ENCODE assay signal across 18 cellular contexts in the genomic region with DNA sequence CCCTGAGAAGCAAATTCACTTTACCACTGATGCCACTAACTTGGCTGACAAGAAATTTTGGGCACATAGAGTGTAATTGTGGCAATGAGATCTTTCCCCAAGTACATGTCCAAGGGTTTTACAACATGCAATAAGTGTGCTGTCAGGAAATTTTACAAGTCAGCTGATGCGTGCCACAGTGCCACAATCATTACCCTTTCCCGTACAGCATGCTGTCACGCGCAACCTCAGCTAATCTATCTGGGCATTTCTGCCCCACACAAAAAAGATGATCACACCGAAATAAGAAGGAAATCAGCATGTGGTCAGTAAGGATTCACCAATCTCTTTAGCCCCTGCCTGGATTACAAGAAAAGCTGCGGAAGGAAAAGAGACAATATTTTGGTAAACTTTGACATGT.
DNase-seq lines count a peak whose midpoint lies in the region; ATAC-seq, FAIRE-seq and TF ChIP-seq lines count a peak whose summit lies in the region.
"Had no signal": no experiment of that assay in that cellular context is flagged by ENCODE, and none has a peak within 500 bp of the region (broad histone marks: within the 10 kb centered on the region; RNA-seq: fewer than 3 reads in every experiment).

No MANE protein-coding gene starts in this region.

- no peak overlapping the region for H3K4ac ChIP-seq in H9 (ENCODE audit: low read depth, low read length)

- no peak overlapping the region for H4K91ac ChIP-seq in H9 (ENCODE audit: insufficient read length, low read depth, low read length)

- no peak overlapping the region for H3K23ac ChIP-seq in H9 (ENCODE audit: insufficient read length, low read depth, low read length)

- no peak overlapping the region for H3K56ac ChIP-seq in H9 (ENCODE audit: insufficient read length, low read depth, low read length)

- no peak overlapping the region for H2BK5ac ChIP-seq in H9 (ENCODE audit: insufficient read length, low read length)

- H3K79me1 ChIP-seq in H9 (ENCODE audit: insufficient read depth, low read depth, low read length, poor library complexity, severe bottlenecking): no peaks in the 10 kb centered on the region

- no CpG with 5 or more reads among the region's 6 CpGs for WGBS in H9 (ENCODE audit: extremely low coverage, insufficient read length, low lambda C conversion rate)
- 55 to 77% methylated on average over 6 of the region's 6 CpGs for WGBS in transverse colon (ENCODE audit: low coverage in 1 of 2), 2 donors

- dilution Hi-C loops in keratinocyte (cut with MboI; ENCODE audit: extremely low pct_ligation_motif_present, low sequenced_read_pairs): no loop called here

- no peak overlapping the region for H3K18ac ChIP-seq in H9 (ENCODE audit: insufficient read length, low read depth, low read length)

- no peak overlapping the region for H3K27ac Mint-ChIP-seq in H9
- H3K27ac Mint-ChIP-seq: CD4-positive, alpha-beta memory T cell had no signal

- no peak overlapping the region for H3K4me3 Mint-ChIP-seq in H9
- H3K4me3 Mint-ChIP-seq: CD4-positive, alpha-beta memory T cell had no signal

- no peak overlapping the region for H3K4me2 ChIP-seq in H9 (ENCODE audit: insufficient read depth, insufficient read length, low read length)
- H3K4me2 ChIP-seq in keratinocyte (ENCODE audit: control insufficient read depth, extremely low read depth, insufficient read depth, low read depth, low read length): no peak overlapping the region

- no peak for TF ChIP-seq EP300 in transverse colon (IDR thresholded peaks at IDR 0.05; ENCODE audit: low read depth)

- H3K79me2 ChIP-seq in H9 (ENCODE audit: insufficient read depth, low read length): no peaks in the 10 kb centered on the region
- no peaks in the 10 kb centered on the region for H3K79me2 ChIP-seq in keratinocyte (ENCODE audit: control insufficient read depth, insufficient read depth, low read length)

- H3K4me1 ChIP-seq in H9 (ENCODE audit: insufficient read depth, low read length): no peaks in the 10 kb centered on the region; the same call in 1 of the 2 replicates
- H3K4me1 ChIP-seq in keratinocyte (ENCODE audit: control insufficient read depth, extremely low read depth, insufficient read depth, low read length): no peaks in the 10 kb centered on the region
- peaks cover 0 to 9% (median 4%) of the 10 kb centered on the region in 4 donors for H3K4me1 ChIP-seq in transverse colon
- no peaks in the 10 kb centered on the region for H3K4me1 ChIP-seq in vagina
- H3K4me1 ChIP-seq: BE2C had no signal

- in situ Hi-C loops in transverse colon (cut with MboI; ENCODE audit: low pct_ligation_motif_present in 1 of 4, low pct_unique_long_range_greater_than_20kb in 1 of 4, low sequenced_read_pairs in 3 of 4): no loop called here

- ATAC-seq in GM21423 (IDR thresholded peaks at IDR 0.05; ENCODE audit: unreplicated experiment): no peak
- ATAC-seq: HCT116 had no signal

- H2BK12ac ChIP-seq in H9 (ENCODE audit: insufficient read length, low read depth, low read length): no peak overlapping the region

- H3K4me1 Mint-ChIP-seq in H9: peaks cover 10 to 15% of the 10 kb centered on the region in 2 experiments
- H3K4me1 Mint-ChIP-seq: CD4-positive, alpha-beta memory T cell had no signal

- H3K27me3 Mint-ChIP-seq in H9 (ENCODE audit: low read depth): no peaks in the 10 kb centered on the region

- no peaks in the 10 kb centered on the region; the same call in 1 of the 2 replicates for H3K27me3 ChIP-seq in H9 (ENCODE audit: insufficient read depth, low read length)
- H3K27me3 ChIP-seq in keratinocyte (ENCODE audit: control insufficient read depth, extremely low read depth, insufficient read depth, low read length): no peaks in the 10 kb centered on the region
- H3K27me3 ChIP-seq in transverse colon: no peaks in the 10 kb centered on the region
- H3K27me3 ChIP-seq in vagina: no peaks in the 10 kb centered on the region

- intact Hi-C loops in transverse colon (cut with DNase I; ENCODE audit: low total_unique reads): no loop called here
- intact Hi-C loops in vagina (cut with DNase I): no loop called here

- DNase-seq in H9 (no peak), choroid plexus epithelial cell (ENCODE audit: low read depth) (peak; percentile 11), keratinocyte (ENCODE audit: low read depth, low spot score) (no peak), transverse colon (peak; percentile 26), vagina (ENCODE audit: extremely low spot score in 2 of 2) (no peak)
- no peak for DNase-seq in activated CD8-positive, alpha-beta memory T cell treated with anti-CD3 and anti-CD28 coated beads for 24 hours
- DNase-seq: BE2C; CD4-positive, alpha-beta memory T cell; DMS153; DMS79 treated with DMSO at 0.1 percent for 48 hours; EL had no signal

- no peak overlapping the region for H2BK15ac ChIP-seq in H9 (ENCODE audit: low read depth, low read length)

- no peak overlapping the region for H2BK120ac ChIP-seq in H9 (ENCODE audit: low read depth, low read length, poor library complexity, severe bottlenecking)

- H3K9me1 ChIP-seq in keratinocyte (ENCODE audit: control insufficient read depth, extremely low read depth, insufficient read depth, low read length): no peaks in the 10 kb centered on the region

- peak; percentile 55 for FAIRE-seq in keratinocyte (lab: Jason Lieb, UNC)
- FAIRE-seq: A204.1, G401.6, GM12891 had no signal

- H3T11ph ChIP-seq in H9 (ENCODE audit: low read length): no peak overlapping the region

- H3K27ac ChIP-seq in H9 (ENCODE audit: insufficient read length, low read depth, low read length) (no peak overlapping the region), keratinocyte (ENCODE audit: control insufficient read depth, insufficient read depth, low read length) (no peak overlapping the region), transverse colon (no peak overlapping the region), vagina (no peak overlapping the region)
- H3K27ac ChIP-seq: C4-2B, HL-60 had no signal

- no peak overlapping the region for H2AK5ac ChIP-seq in H9 (ENCODE audit: insufficient read length, low read length)

- H2AFZ ChIP-seq in H9 (ENCODE audit: low read length): peak overlapping the region; percentile 48
- no peak overlapping the region for H2AFZ ChIP-seq in keratinocyte (ENCODE audit: control insufficient read depth, low read length)

- no peak overlapping the region for H4K5ac ChIP-seq in H9 (ENCODE audit: insufficient read length, low read depth, low read length)

- H3K36me3 ChIP-seq in keratinocyte (ENCODE audit: control insufficient read depth in 2 of 2, extremely low read depth in 1 of 2, insufficient read depth in 2 of 2, low read length in 2 of 2) (no peaks in the 10 kb centered on the region), transverse colon (no peaks in the 10 kb centered on the region), vagina (no peaks in the 10 kb centered on the region)
- H3K36me3 ChIP-seq: BE2C had no signal

- no peaks in the 10 kb centered on the region for H3K23me2 ChIP-seq in H9 (ENCODE audit: insufficient read length, low read depth, low read length, poor library complexity, severe bottlenecking)

- H3K36me3 Mint-ChIP-seq in H9 (ENCODE audit: insufficient read depth in 1 of 3, low read depth in 3 of 3): peaks cover 0 to 8% (median 1%) of the 10 kb centered on the region in 3 experiments; a peak in 3 of 7 replicates
- H3K36me3 Mint-ChIP-seq: CD4-positive, alpha-beta memory T cell had no signal

- TF ChIP-seq POLR2A in transverse colon (IDR thresholded peaks at IDR 0.05) (no peak), vagina (IDR thresholded peaks at IDR 0.05) (no peak)

- H4K8ac ChIP-seq in H9 (replicated peaks; ENCODE audit: insufficient read length, low read depth, low read length): no peak overlapping the region

- H3K9me3 ChIP-seq in H9 (ENCODE audit: control insufficient read depth, low read depth, low read length) (no peaks in the 10 kb centered on the region), keratinocyte (ENCODE audit: control insufficient read depth, low read depth, low read length) (no peaks in the 10 kb centered on the region), transverse colon (no peaks in the 10 kb centered on the region), vagina (no peaks in the 10 kb centered on the region)
- H3K9me3 ChIP-seq: BE2C had no signal

- H2BK20ac ChIP-seq in H9 (ENCODE audit: low read depth, low read length, poor library complexity, severe bottlenecking): no peak overlapping the region

- no peak overlapping the region for H3K9ac ChIP-seq in H9 (ENCODE audit: extremely low read depth, insufficient read length, low read length)
- no peak overlapping the region for H3K9ac ChIP-seq in keratinocyte (ENCODE audit: control insufficient read depth, extremely low read depth, insufficient read depth, low read length)

- H3K9me3 Mint-ChIP-seq in H9: peaks cover 6 to 7% of the 10 kb centered on the region in 2 experiments; a peak in 3 of 5 replicates

- no peak overlapping the region for H3K14ac ChIP-seq in H9 (ENCODE audit: insufficient read depth, low read length)

- H4K20me1 ChIP-seq in H9 (ENCODE audit: control insufficient read depth, insufficient read depth, insufficient read length) (no peaks in the 10 kb centered on the region), keratinocyte (ENCODE audit: control insufficient read depth, extremely low read depth, insufficient read depth, low read length) (no peaks in the 10 kb centered on the region)

- TF ChIP-seq CTCF in H9 (conservative IDR thresholded peaks at IDR 0.05) (no peak), choroid plexus epithelial cell (conservative IDR thresholded peaks at IDR 0.05; ENCODE audit: low read depth, low read length) (no peak), keratinocyte (optimal IDR thresholded peaks at IDR 0.05 in 1 of 3, IDR thresholded peaks at IDR 0.05 in 1 of 3, conservative IDR thresholded peaks at IDR 0.05 in 1 of 3; ENCODE audit: extremely low read depth in 1 of 3, insufficient read depth in 2 of 3, low read length in 3 of 3) (no peak), transverse colon (IDR thresholded peaks at IDR 0.05) (no peak), vagina (IDR thresholded peaks at IDR 0.05) (no peak)

- no peak overlapping the region for H3K4me3 ChIP-seq in choroid plexus epithelial cell (ENCODE audit: low read depth, low read length)
- H3K4me3 ChIP-seq in keratinocyte (ENCODE audit: control insufficient read depth in 2 of 3, extremely low read depth in 1 of 3, insufficient read depth in 2 of 3, low read depth in 1 of 3, low read length in 3 of 3): no peak overlapping the region
- no peak overlapping the region for H3K4me3 ChIP-seq in transverse colon
- H3K4me3 ChIP-seq in vagina: no peak overlapping the region

Comparison
In these comparisons a context has a peak if more than half of its experiments do, and no peak if none do; other contexts are left out.
1. DNase-seq: peak in choroid plexus epithelial cell (single experiment) and transverse colon (single experiment); none in H9 (single experiment), keratinocyte (single experiment), vagina (0 of 2) and activated CD8-positive, alpha-beta memory T cell treated with anti-CD3 and anti-CD28 coated beads for 24 hours (single experiment).